7 cellular contexts compared by ENCODE assay signal in genomic region chr11:67621928-67622327, GRCh38. TPM values are rescaled to one million over a fixed set of nuclear protein-coding genes. Genes with fewer than 3 reads are reported as not detected.
"Had no signal": no experiment of that assay in that cellular context is flagged by ENCODE, and none has a peak within 500 bp of the region (broad histone marks: within the 10 kb centered on the region; RNA-seq: fewer than 3 reads in every experiment).

No MANE protein-coding gene starts in this region.

RNA-seq across cellular contexts. Expression of gene TBX10, which starts 17.6 kb away (rescaled TPM):
- total RNA-seq: activated CD4-positive, alpha-beta memory T cell treated with anti-CD3 and anti-CD28 coated beads, Interleukin-2, amount 10 ng/mL, durations not matched to agents 7 days and 5 days; activated CD4-positive, alpha-beta T cell treated with anti-CD3 and anti-CD28 coated beads for 36 hours; activated CD8-positive, alpha-beta memory T cell treated with anti-CD3 and anti-CD28 coated beads for 36 hours; activated naive CD4-positive, alpha-beta T cell treated with anti-CD3 and anti-CD28 coated beads for 36 hours; activated T-helper 17 cell treated with anti-CD3 and anti-CD28 coated beads, Interleukin-2, amount 50 U/mL, for 72 hours; T-cell had no signal

RNA-seq across cellular contexts. Expression of gene ACY3, which starts 28.6 kb away (rescaled TPM):
- total RNA-seq: activated naive CD4-positive, alpha-beta T cell treated with anti-CD3 and anti-CD28 coated beads for 36 hours; Right ventricle myocardium inferior had no signal
